Comparison of ENCODE assay signal across 1 cellular context in genomic region chr19:49924004-49924880, GRCh38.
TF ChIP-seq lines count a peak whose summit lies in the region.

No MANE protein-coding gene starts in this region.

TF ChIP-seq in WTC11, 78 proteins besides CTCF, POLR2A, EP300 and RAD21 (continued from another document):
- TF ChIP-seq ATF2 (CRISPR knock-in tag; IDR thresholded peaks at IDR 0.05; ENCODE audit: borderline replicate concordance, low read depth) (no peak), ZNF425 (CRISPR knock-in tag; conservative IDR thresholded peaks at IDR 0.05) (no peak), TEAD1 (CRISPR knock-in tag; IDR thresholded peaks at IDR 0.05) (no peak), CREM (CRISPR knock-in tag; IDR thresholded peaks at IDR 0.05) (no peak), GRHL2 (CRISPR knock-in tag; IDR thresholded peaks at IDR 0.05; ENCODE audit: insufficient replicate concordance, severe bottlenecking) (no peak)
